Comparison of ENCODE assay signal across 31 cellular contexts in the genomic region with DNA sequence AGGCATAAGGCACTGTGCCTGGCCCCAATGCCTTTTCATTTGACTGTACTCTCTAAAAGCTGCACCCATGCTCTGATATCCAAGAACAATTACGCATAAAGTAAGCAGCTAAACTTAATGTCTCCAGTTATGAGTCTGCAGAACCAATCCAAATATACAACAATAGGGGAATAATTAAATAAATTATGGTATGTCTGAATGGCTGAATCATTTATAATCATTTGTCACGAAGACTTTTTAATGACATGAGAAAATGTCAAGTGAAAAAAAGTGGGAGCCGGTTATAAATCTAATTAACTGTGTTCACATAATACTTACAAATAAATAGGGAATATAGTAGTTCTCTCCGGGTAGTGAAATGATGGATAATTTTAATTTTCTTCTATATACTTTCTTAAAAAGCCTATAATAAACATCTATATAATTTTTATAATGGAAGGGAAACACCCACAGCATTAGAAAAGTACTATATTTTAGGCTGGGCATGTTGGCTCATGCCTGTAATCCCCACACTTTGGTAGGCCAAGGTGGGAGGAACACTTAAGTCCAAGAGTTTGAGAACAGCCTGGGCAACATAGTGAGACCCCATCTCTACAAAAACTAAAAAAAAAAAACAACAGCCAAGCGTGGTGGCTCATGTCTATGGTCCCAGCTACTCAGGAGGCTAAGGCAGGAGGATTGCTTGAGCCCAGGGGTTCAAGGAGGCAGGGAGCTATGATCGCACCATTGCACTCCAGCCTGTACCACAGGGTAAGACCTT. TPM values are rescaled to one million over a fixed set of nuclear protein-coding genes. Genes with fewer than 3 reads are reported as not detected.
DNase-seq lines count a peak whose midpoint lies in the region; ATAC-seq and TF ChIP-seq lines count a peak whose summit lies in the region.
"Had no signal": no experiment of that assay in that cellular context is flagged by ENCODE, and none has a peak within 500 bp of the region (broad histone marks: within the 10 kb centered on the region; RNA-seq: fewer than 3 reads in every experiment).

No MANE protein-coding gene starts in this region.

- no peaks in the 10 kb centered on the region for H3K27me3 ChIP-seq in trophoblast cell (ENCODE audit: insufficient read depth, low read length)
- H3K27me3 ChIP-seq: brain microvascular endothelial cell, esophagus squamous epithelium, foreskin keratinocyte, heart left ventricle, neural progenitor cell, SJSA1, stomach, uterus had no signal

- H3K23ac ChIP-seq in trophoblast cell (ENCODE audit: low read length): no peak overlapping the region

- no peaks in the 10 kb centered on the region for H3K27me3 Mint-ChIP-seq in activated T-cell treated with anti-CD3 and anti-CD28 coated beads, Interleukin-2, amount 50 U/mL, for 72 hours (ENCODE audit: low read depth)
- H3K27me3 Mint-ChIP-seq: T-cell had no signal

- CTCF ChIA-PET in HEK293 (lab: Yijun Ruan, JAX): interaction anchor here (0.6 kb wide), 2 partner anchors 35 to 168 kb away, joined by 3 to 4 read pairs; no protein-coding TSS in a partner anchor

- H3K4me3 ChIP-seq in HEK293 (ENCODE audit: low read depth, low read length) (no peak overlapping the region), trophoblast cell (ENCODE audit: low read depth, low read length) (no peak overlapping the region)
- H3K4me3 ChIP-seq: esophagus squamous epithelium, heart left ventricle, neural progenitor cell, SJSA1, stomach, uterus had no signal

- DNase-seq in activated T-cell treated with anti-CD3 and anti-CD28 coated beads, Interleukin-2, amount 50 U/mL, for 72 hours: no peak
- no peak for DNase-seq in activated T-cell treated with anti-CD3 and anti-CD28 coated beads for 4 hours
- no peak for DNase-seq in trophoblast cell
- no peak for DNase-seq in HUDEP-2 (lab: John Stamatoyannopoulos, UW; ENCODE audit: unreplicated experiment in 76 of 76)
- DNase-seq: activated CD4-positive, CD25-positive, alpha-beta regulatory T cell; activated naive CD4-positive, alpha-beta T cell treated with Interleukin-2 at 50 U/mL for 16 hours; amygdala; brain microvascular endothelial cell; DMS53; esophagus squamous epithelium; foreskin keratinocyte; heart left ventricle; Kasumi-1; left ventricle myocardium superior; NCI-H1694; NCI-H510A; stimulated activated CD4-positive, alpha-beta T cell treated with anti-CD3 and anti-CD28 coated beads, Interleukin-1b, Interleukin-23, amount 100 ng/mL, for 48 hours; stomach; T-cell; uterus had no signal

- no peak overlapping the region for H3K4me2 ChIP-seq in trophoblast cell (ENCODE audit: low read length)
- H3K4me2 ChIP-seq: neural progenitor cell had no signal

- TF ChIP-seq CTCF in HEK293 (tag by site-specific recombination; IDR thresholded peaks at IDR 0.05) (no peak), VCaP (conservative IDR thresholded peaks at IDR 0.05) (no peak)

- H2BK5ac ChIP-seq in trophoblast cell (ENCODE audit: low read depth, low read length, poor library complexity): no peak overlapping the region

- H2BK120ac ChIP-seq in trophoblast cell (ENCODE audit: insufficient read depth, low read length, poor library complexity): no peak overlapping the region

- no peak for ATAC-seq in activated T-cell treated with anti-CD3 and anti-CD28 coated beads, Interleukin-2, amount 50 U/mL, for 72 hours (replicated peaks in 1 of 2)
- no peak for ATAC-seq in HG02642 (IDR thresholded peaks at IDR 0.05; ENCODE audit: poor library complexity, unreplicated experiment)
- ATAC-seq: foreskin keratinocyte, heart left ventricle, left ventricle myocardium superior, T-cell had no signal

- H4K91ac ChIP-seq in trophoblast cell (ENCODE audit: low read depth, low read length): no peak overlapping the region

- H4K12ac ChIP-seq in trophoblast cell (ENCODE audit: low read depth, low read length): no peak overlapping the region

- no peak overlapping the region for H2AFZ ChIP-seq in trophoblast cell (ENCODE audit: insufficient read depth, low read length, poor library complexity)
- H2AFZ ChIP-seq: neural progenitor cell had no signal

- no peaks in the 10 kb centered on the region for H3K9me3 ChIP-seq in HEK293 (ENCODE audit: control insufficient read depth, insufficient read depth, low read depth, low read length)
- no peaks in the 10 kb centered on the region for H3K9me3 ChIP-seq in trophoblast cell (ENCODE audit: insufficient read depth, low read depth, low read length)
- H3K9me3 ChIP-seq: esophagus squamous epithelium, heart left ventricle, SJSA1, stomach, uterus had no signal

- peak overlapping the region in 1 of 2 donors; percentile 4 for H3K4me3 Mint-ChIP-seq in activated T-cell treated with anti-CD3 and anti-CD28 coated beads, Interleukin-2, amount 50 U/mL, for 72 hours
- H3K4me3 Mint-ChIP-seq: neural progenitor cell, T-cell had no signal

- no peak overlapping the region for H4K8ac ChIP-seq in trophoblast cell (ENCODE audit: low read depth, low read length)

- H3K9me3 Mint-ChIP-seq in activated T-cell treated with anti-CD3 and anti-CD28 coated beads, Interleukin-2, amount 50 U/mL, for 72 hours: no peaks in the 10 kb centered on the region
- H3K9me3 Mint-ChIP-seq: neural progenitor cell, T-cell had no signal

- no peak overlapping the region for H3K4ac ChIP-seq in trophoblast cell (ENCODE audit: low read depth, low read length)

- no peak overlapping the region for H3K27ac ChIP-seq in HEK293 (ENCODE audit: extremely low read depth, low read depth, low read length)
- peak overlapping the region; percentile 27 for H3K27ac ChIP-seq in VCaP
- no peak overlapping the region for H3K27ac ChIP-seq in trophoblast cell (ENCODE audit: low read depth, low read length)
- H3K27ac ChIP-seq: brain microvascular endothelial cell, esophagus squamous epithelium, foreskin keratinocyte, heart left ventricle, neural progenitor cell, SJSA1, stomach, uterus had no signal

- WGBS in trophoblast cell (ENCODE audit: extremely low coverage, insufficient coverage, insufficient read length): no CpG with 5 or more reads among the region's 6 CpGs

- H3K4me1 ChIP-seq in HEK293 (ENCODE audit: control insufficient read depth, insufficient read depth, low read length): peaks cover 7% of the 10 kb centered on the region
- peaks cover 0 to 3% of the 10 kb centered on the region in 2 experiments for H3K4me1 ChIP-seq in trophoblast cell (ENCODE audit: control insufficient read depth in 1 of 2, insufficient read depth in 2 of 2, low read length in 2 of 2)
- H3K4me1 ChIP-seq: neural progenitor cell had no signal

- peak overlapping the region; percentile 76 for H3K27ac Mint-ChIP-seq in activated T-cell treated with anti-CD3 and anti-CD28 coated beads, Interleukin-2, amount 50 U/mL, for 72 hours
- H3K27ac Mint-ChIP-seq: neural progenitor cell had no signal

- no peak overlapping the region for H2AK5ac ChIP-seq in trophoblast cell (ENCODE audit: low read length)

- POLR2A ChIA-PET in HEK293 (lab: Yijun Ruan, JAX): interaction anchor here (1.5 kb wide), 1 partner anchor 8 kb away, joined by 5 read pairs; no protein-coding TSS in a partner anchor

- no peaks in the 10 kb centered on the region for H3K79me2 ChIP-seq in trophoblast cell (ENCODE audit: control insufficient read depth, insufficient read depth, low read length, poor library complexity)

- peak overlapping the region; percentile 51 for H3K18ac ChIP-seq in trophoblast cell (ENCODE audit: low read length)

- H3K36me3 ChIP-seq in HEK293 (ENCODE audit: control insufficient read depth in 2 of 2, insufficient read depth in 1 of 2, low read length in 2 of 2) (peaks cover 17 to 26% of the 10 kb centered on the region in 2 experiments), trophoblast cell (ENCODE audit: control insufficient read depth in 1 of 2, insufficient read depth in 2 of 2, low read length in 2 of 2) (peaks cover 20 to 27% of the 10 kb centered on the region in 2 experiments)
- H3K36me3 ChIP-seq: neural progenitor cell, uterus had no signal

- H2BK12ac ChIP-seq in trophoblast cell (ENCODE audit: low read length): no peak overlapping the region

- no peaks in the 10 kb centered on the region for H3K79me1 ChIP-seq in trophoblast cell (ENCODE audit: low read length)

- no peak overlapping the region for H3K14ac ChIP-seq in trophoblast cell (ENCODE audit: low read length)

- H3K4me1 Mint-ChIP-seq in activated T-cell treated with anti-CD3 and anti-CD28 coated beads, Interleukin-2, amount 50 U/mL, for 72 hours (ENCODE audit: low read depth): peaks cover 34% of the 10 kb centered on the region
- H3K4me1 Mint-ChIP-seq: neural progenitor cell had no signal

- no peak overlapping the region for H3K9ac ChIP-seq in trophoblast cell (ENCODE audit: low read length)
- H3K9ac ChIP-seq: neural progenitor cell had no signal

- peaks cover 10 to 14% of the 10 kb centered on the region in 2 donors for H3K36me3 Mint-ChIP-seq in activated T-cell treated with anti-CD3 and anti-CD28 coated beads, Interleukin-2, amount 50 U/mL, for 72 hours (ENCODE audit: insufficient read depth in 2 of 2)

TF ChIP-seq in HEK293, 187 proteins besides CTCF, POLR2A, EP300 and RAD21 (continues in another document):
- TF ChIP-seq, protein P1, sequence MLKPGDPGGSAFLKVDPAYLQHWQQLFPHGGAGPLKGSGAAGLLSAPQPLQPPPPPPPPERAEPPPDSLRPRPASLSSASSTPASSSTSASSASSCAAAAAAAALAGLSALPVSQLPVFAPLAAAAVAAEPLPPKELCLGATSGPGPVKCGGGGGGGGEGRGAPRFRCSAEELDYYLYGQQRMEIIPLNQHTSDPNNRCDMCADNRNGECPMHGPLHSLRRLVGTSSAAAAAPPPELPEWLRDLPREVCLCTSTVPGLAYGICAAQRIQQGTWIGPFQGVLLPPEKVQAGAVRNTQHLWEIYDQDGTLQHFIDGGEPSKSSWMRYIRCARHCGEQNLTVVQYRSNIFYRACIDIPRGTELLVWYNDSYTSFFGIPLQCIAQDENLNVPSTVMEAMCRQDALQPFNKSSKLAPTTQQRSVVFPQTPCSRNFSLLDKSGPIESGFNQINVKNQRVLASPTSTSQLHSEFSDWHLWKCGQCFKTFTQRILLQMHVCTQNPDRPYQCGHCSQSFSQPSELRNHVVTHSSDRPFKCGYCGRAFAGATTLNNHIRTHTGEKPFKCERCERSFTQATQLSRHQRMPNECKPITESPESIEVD (tag by site-specific recombination; IDR thresholded peaks at IDR 0.05): peak; percentile 50; the same call in 1 of the 2 replicates
- peak; percentile 79; the same call in 1 of the 2 replicates for TF ChIP-seq MZF1 (tag by site-specific recombination; IDR thresholded peaks at IDR 0.05; ENCODE audit: borderline replicate concordance)
- peak; percentile 16; the same call in 1 of the 2 replicates for TF ChIP-seq WT1 (tag by site-specific recombination; IDR thresholded peaks at IDR 0.05)
- TF ChIP-seq ZNF707 (tag by site-specific recombination; IDR thresholded peaks at IDR 0.05): no peak

RNA-seq across cellular contexts. Expression of a gene that starts 14.2 kb away (rescaled TPM):
- 10 to 100 TPM; 54.0 to 77.7 TPM for total RNA-seq in activated T-cell treated with anti-CD3 and anti-CD28 coated beads, Interleukin-2, amount 50 U/mL, for 72 hours
- 49.1 and 51.6 TPM in 2 replicates for polyA plus RNA-seq in trophoblast cell (2013)

RNA-seq across cellular contexts. Expression of a gene that starts 19.7 kb away (rescaled TPM):
- total RNA-seq in activated T-cell treated with anti-CD3 and anti-CD28 coated beads, Interleukin-2, amount 50 U/mL, for 72 hours: 10 to 100 TPM; 13.7 to 17.5 TPM
- 0.90 and 0.96 TPM in 2 replicates for polyA plus RNA-seq in trophoblast cell (2013)
- total RNA-seq: cerebellum, heart left ventricle, left ventricle myocardium superior, myocyte, RPMI7951, SJSA1, uterus had no signal
- polyA plus RNA-seq: AG04450, BJ, foreskin keratinocyte, heart left ventricle, keratinocyte had no signal
